Comparison of ENCODE assay signal across 1 cellular context in the genomic region with DNA sequence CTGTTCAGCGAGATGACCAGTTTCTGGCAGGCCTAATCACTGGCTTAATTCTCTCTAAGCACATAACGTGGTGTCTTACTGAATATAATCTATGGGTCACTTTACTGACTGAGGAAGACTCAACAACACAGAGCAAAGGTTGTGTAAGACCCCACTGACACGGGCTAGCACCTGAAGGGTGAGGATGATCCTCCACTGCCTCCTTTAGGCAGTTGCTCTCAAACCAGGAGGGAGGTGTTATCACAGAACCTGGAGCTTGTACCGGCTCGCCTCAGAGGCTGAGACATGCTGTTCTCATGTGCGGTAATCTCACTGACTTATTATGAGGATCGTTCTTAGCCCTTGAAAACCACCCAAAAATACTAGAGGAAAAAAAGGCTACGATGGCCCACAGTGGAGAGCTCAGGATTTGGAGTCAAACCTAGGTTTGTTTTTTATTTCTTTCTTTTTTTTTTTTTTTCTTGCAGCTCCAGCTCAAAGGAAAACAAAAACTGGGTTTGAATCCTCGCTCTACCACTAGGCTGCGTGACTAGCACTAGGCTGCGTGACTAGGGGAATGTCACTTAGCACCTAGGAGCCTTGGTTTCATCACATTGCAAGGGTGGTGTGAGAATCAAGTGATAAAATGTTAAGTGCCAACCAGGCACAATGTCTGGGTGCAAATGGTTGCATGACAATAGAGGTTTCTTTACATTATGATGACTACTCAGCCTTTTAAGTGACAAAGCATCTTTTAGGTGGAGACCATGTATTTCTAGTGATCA.
TF ChIP-seq lines count a peak whose summit lies in the region.

No MANE protein-coding gene starts in this region.

TF ChIP-seq in IMR-90, 13 proteins besides CTCF, POLR2A, EP300 and RAD21:
- no peak for TF ChIP-seq CHD1 (IDR thresholded peaks at IDR 0.05; ENCODE audit: low read depth, low read length)
- TF ChIP-seq SMC3 (IDR thresholded peaks at IDR 0.05; ENCODE audit: low read depth, low read length): no peak
- no peak for TF ChIP-seq RFX5 (IDR thresholded peaks at IDR 0.05; ENCODE audit: low read depth, low read length)
- no peak for TF ChIP-seq MXI1 (IDR thresholded peaks at IDR 0.05; ENCODE audit: borderline replicate concordance, low read depth, low read length)
- no peak for TF ChIP-seq FOS (IDR thresholded peaks at IDR 0.05; ENCODE audit: low read depth, low read length)
- no peak for TF ChIP-seq MAFK (IDR thresholded peaks at IDR 0.05; ENCODE audit: low read depth, low read length)
- no peak for TF ChIP-seq BHLHE40 (IDR thresholded peaks at IDR 0.05; ENCODE audit: low read depth, low read length)
- TF ChIP-seq CEBPB (IDR thresholded peaks at IDR 0.05; ENCODE audit: low read depth, low read length): no peak
- TF ChIP-seq, protein P1, sequence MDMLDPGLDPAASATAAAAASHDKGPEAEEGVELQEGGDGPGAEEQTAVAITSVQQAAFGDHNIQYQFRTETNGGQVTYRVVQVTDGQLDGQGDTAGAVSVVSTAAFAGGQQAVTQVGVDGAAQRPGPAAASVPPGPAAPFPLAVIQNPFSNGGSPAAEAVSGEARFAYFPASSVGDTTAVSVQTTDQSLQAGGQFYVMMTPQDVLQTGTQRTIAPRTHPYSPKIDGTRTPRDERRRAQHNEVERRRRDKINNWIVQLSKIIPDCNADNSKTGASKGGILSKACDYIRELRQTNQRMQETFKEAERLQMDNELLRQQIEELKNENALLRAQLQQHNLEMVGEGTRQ (IDR thresholded peaks at IDR 0.05; ENCODE audit: low read depth, low read length): no peak
- TF ChIP-seq MAZ (IDR thresholded peaks at IDR 0.05; ENCODE audit: borderline replicate concordance, low read depth, low read length): no peak
- TF ChIP-seq, protein P2, sequence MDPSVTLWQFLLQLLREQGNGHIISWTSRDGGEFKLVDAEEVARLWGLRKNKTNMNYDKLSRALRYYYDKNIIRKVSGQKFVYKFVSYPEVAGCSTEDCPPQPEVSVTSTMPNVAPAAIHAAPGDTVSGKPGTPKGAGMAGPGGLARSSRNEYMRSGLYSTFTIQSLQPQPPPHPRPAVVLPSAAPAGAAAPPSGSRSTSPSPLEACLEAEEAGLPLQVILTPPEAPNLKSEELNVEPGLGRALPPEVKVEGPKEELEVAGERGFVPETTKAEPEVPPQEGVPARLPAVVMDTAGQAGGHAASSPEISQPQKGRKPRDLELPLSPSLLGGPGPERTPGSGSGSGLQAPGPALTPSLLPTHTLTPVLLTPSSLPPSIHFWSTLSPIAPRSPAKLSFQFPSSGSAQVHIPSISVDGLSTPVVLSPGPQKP (IDR thresholded peaks at IDR 0.05; ENCODE audit: borderline replicate concordance, low read depth, low read length): no peak
- no peak for TF ChIP-seq NFE2L2 (IDR thresholded peaks at IDR 0.05; ENCODE audit: low read depth, low read length)
- no peak for TF ChIP-seq RCOR1 (IDR thresholded peaks at IDR 0.05; ENCODE audit: insufficient replicate concordance, low read length)
